Comparison of ENCODE assay signal across 12 cellular contexts in genomic region chr4:77581724-77582123, GRCh38. TPM values are rescaled to one million over a fixed set of nuclear protein-coding genes. Genes with fewer than 3 reads are reported as not detected.
DNase-seq lines count a peak whose midpoint lies in the region; ATAC-seq and TF ChIP-seq lines count a peak whose summit lies in the region.
"Had no signal": no experiment of that assay in that cellular context is flagged by ENCODE, and none has a peak within 500 bp of the region (broad histone marks: within the 10 kb centered on the region; RNA-seq: fewer than 3 reads in every experiment).

No MANE protein-coding gene starts in this region.

- peak overlapping the region; percentile 72 for H3K9ac ChIP-seq in OCI-LY3 (ENCODE audit: low read length)

- H3K4me2 ChIP-seq in OCI-LY3 (ENCODE audit: low read length) = peak overlapping the region; percentile 53
- H3K4me2 ChIP-seq in osteoblast (ENCODE audit: insufficient read depth, low read length) = peak overlapping the region; percentile 40

- DNase-seq in osteoblast (ENCODE audit: insufficient read length, low spot score, missing footprints) (no peak), SW480 (ENCODE audit: low spot score) (no peak), DMS53 treated with DMSO at 0.1 percent for 48 hours (lab: John Stamatoyannopoulos, UW; ENCODE audit: unreplicated experiment) (no peak), Kasumi-1 (lab: John Stamatoyannopoulos, UW) (no peak)
- DNase-seq: activated gamma-delta T cell, ovary had no signal

- TF ChIP-seq CTCF in OCI-LY3 (IDR thresholded peaks at IDR 0.05; ENCODE audit: low read depth, low read length) = no peak
- no peak for TF ChIP-seq CTCF in osteoblast (IDR thresholded peaks at IDR 0.05; ENCODE audit: extremely low read depth, low read depth, low read length)

- H3K27me3 ChIP-seq in OCI-LY3 (ENCODE audit: low read depth, low read length) (no peaks in the 10 kb centered on the region), osteoblast (ENCODE audit: insufficient read depth, low read length) (no peaks in the 10 kb centered on the region)
- H3K27me3 ChIP-seq: ovary had no signal

- H4K20me1 ChIP-seq in OCI-LY3 (ENCODE audit: insufficient read depth, low read length) = no peaks in the 10 kb centered on the region
- H4K20me1 ChIP-seq in osteoblast (ENCODE audit: insufficient read depth, low read length) = no peaks in the 10 kb centered on the region

- H3K4me1 ChIP-seq in OCI-LY3 (ENCODE audit: low read length) (peaks cover 85% of the 10 kb centered on the region), osteoblast (ENCODE audit: insufficient read depth, low read length) (peaks cover 38% of the 10 kb centered on the region)

- H3K4me3 ChIP-seq in OCI-LY3 (ENCODE audit: low read length) (peak overlapping the region; percentile 21), osteoblast (ENCODE audit: insufficient read depth, low read length) (no peak overlapping the region)
- H3K4me3 ChIP-seq: ovary had no signal

- H3K27ac ChIP-seq in OCI-LY3 (ENCODE audit: low read length) (peak overlapping the region; percentile 97), osteoblast (ENCODE audit: low read depth, low read length) (no peak overlapping the region)
- H3K27ac ChIP-seq: ovary had no signal

- H3K79me2 ChIP-seq in OCI-LY3 (ENCODE audit: low read length) = no peaks in the 10 kb centered on the region
- H3K79me2 ChIP-seq in osteoblast (ENCODE audit: insufficient read depth, low read length) = no peaks in the 10 kb centered on the region

- H2AFZ ChIP-seq in OCI-LY3 (ENCODE audit: low read depth, low read length) (0 out of 2 replicates have a peak overlapping the region, but pooled peaks have one; percentile 10), osteoblast (ENCODE audit: low read length) (no peak overlapping the region)

- H3K36me3 ChIP-seq in OCI-LY3 (replicated peaks; ENCODE audit: low read depth, low read length) (peaks cover 17% of the 10 kb centered on the region), osteoblast (ENCODE audit: insufficient read depth, low read length) (no peaks in the 10 kb centered on the region)
- H3K36me3 ChIP-seq: ovary had no signal

- peak; percentile 58 for ATAC-seq in GM19023 (IDR thresholded peaks at IDR 0.05; ENCODE audit: unreplicated experiment)
- peak; percentile 68 for ATAC-seq in HG02642 (IDR thresholded peaks at IDR 0.05; ENCODE audit: poor library complexity, unreplicated experiment)

- no peaks in the 10 kb centered on the region for H3K9me3 ChIP-seq in OCI-LY3 (ENCODE audit: insufficient read depth, low read length)
- H3K9me3 ChIP-seq in osteoblast (ENCODE audit: low read depth, low read length) = no peaks in the 10 kb centered on the region
- H3K9me3 ChIP-seq: ovary had no signal

RNA-seq across cellular contexts. Expression of gene CXCL13, which starts 23.9 kb away (rescaled TPM):
- not detected in 2 replicates for total RNA-seq in osteoblast
- total RNA-seq: Daoy, HT1080, NCI-H460 had no signal
